ENCODE assay signal across 8 cellular contexts in genomic region chr1:52142220-52143153, GRCh38. TPM values are rescaled to one million over a fixed set of nuclear protein-coding genes. Genes with fewer than 3 reads are reported as not detected.
DNase-seq lines count a peak whose midpoint lies in the region; ATAC-seq, FAIRE-seq and TF ChIP-seq lines count a peak whose summit lies in the region.

No MANE protein-coding gene starts in this region.

- H3K79me2 ChIP-seq in HepG2 (ENCODE audit: insufficient read depth, low read length) = peaks cover 51% of the 10 kb centered on the region

- FAIRE-seq in HepG2 (lab: Jason Lieb, UNC) = no peak

- H3K4me1 ChIP-seq in HepG2 (ENCODE audit: insufficient read depth, low read length) = peaks cover 57% of the 10 kb centered on the region

- TF ChIP-seq POLR2A in NB4 (IDR thresholded peaks at IDR 0.05; ENCODE audit: extremely low read depth, insufficient read length) (no peak), HepG2 (IDR thresholded peaks at IDR 0.05; ENCODE audit: insufficient read depth in 1 of 2, low read depth in 2 of 2, low read length in 2 of 2) (no peak; a peak in 1 of 4 replicates)

- ATAC-seq in HepG2 = peak; percentile 80

- TF ChIP-seq CTCF in HFFc6 (IDR thresholded peaks at IDR 0.05) (peak; percentile 49), NB4 (IDR thresholded peaks at IDR 0.05; ENCODE audit: low read depth, low read length) (no peak), WERI-Rb-1 (IDR thresholded peaks at IDR 0.05; ENCODE audit: low read depth, low read length) (no peak), coronary artery (IDR thresholded peaks at IDR 0.05) (peak; percentile 5), HepG2 (CRISPR knock-in tag; IDR thresholded peaks at IDR 0.05) (no peak)

- H3K36me3 Mint-ChIP-seq in HFFc6 (ENCODE audit: low read depth) = no peaks in the 10 kb centered on the region

- BruUV-seq in HepG2 (replicated peaks; lab: Mats Ljungman, UMichigan) = no TSS peak

- H3K27ac Mint-ChIP-seq in HFFc6 = peak overlapping the region; percentile 91

- no peaks in the 10 kb centered on the region for H3K27me3 ChIP-seq in WERI-Rb-1 (ENCODE audit: insufficient read depth, low read depth, severe bottlenecking)
- H3K27me3 ChIP-seq in HepG2 (ENCODE audit: control insufficient read depth in 1 of 2, insufficient read depth in 2 of 2, low read length in 2 of 2) = no peaks in the 10 kb centered on the region; a peak in 1 of 5 replicates

- H4K20me1 ChIP-seq in HepG2 (ENCODE audit: insufficient read depth, low read length) = no peaks in the 10 kb centered on the region; the same call in 1 of the 2 replicates

- TF ChIP-seq EP300 in HepG2 (IDR thresholded peaks at IDR 0.05; ENCODE audit: low read depth in 2 of 2, low read length in 2 of 2) = no peak
- TF ChIP-seq EP300 in HepG2 (CRISPR knock-in tag; IDR thresholded peaks at IDR 0.05; ENCODE audit: borderline replicate concordance) = no peak

- H3K9me3 ChIP-seq in WERI-Rb-1 (ENCODE audit: severe bottlenecking) = no peaks in the 10 kb centered on the region
- H3K9me3 ChIP-seq in HepG2 (ENCODE audit: low read length) = no peaks in the 10 kb centered on the region

- POLR2A ChIA-PET in HepG2 (lab: Yijun Ruan, JAX) = interaction anchor here (1.0 kb wide), 2 partner anchors 9 to 164 kb away, joined by 3 to 8 read pairs; no protein-coding TSS in a partner anchor

- DNase-seq in NCI-H1417 (lab: John Stamatoyannopoulos, UW) (peak; percentile 53 to 90 (median 81)), NCI-H1417 treated with DMSO at 0.1 percent for 48 hours (lab: John Stamatoyannopoulos, UW) (no peak), HFFc6 (peak; percentile 32), NB4 (ENCODE audit: low read depth) (peak; percentile 74), WERI-Rb-1 (peak; percentile 47), coronary artery (ENCODE audit: low spot score) (peak; percentile 80), HepG2 (ENCODE audit: low spot score) (peak; percentile 39)
- peak; percentile 11 to 18 for DNase-seq in stimulated activated CD4-positive, alpha-beta T cell treated with anti-CD3 and anti-CD28 coated beads, Interleukin-4, amount 100 ng/mL, for 48 hours (ENCODE audit: low read depth in 2 of 2)

- H3K4me1 Mint-ChIP-seq in HFFc6 (ENCODE audit: low read depth) = peaks cover 41% of the 10 kb centered on the region

- intact Hi-C loops in HepG2 (cut with micrococcal nuclease; ENCODE audit: unreplicated experiment) = loop anchor here (2.0 kb wide), 1 partner anchor 154 kb away; no protein-coding TSS in a partner anchor

- under 1% methylated on average over 14 of the region's 79 CpGs for WGBS in HepG2 (ENCODE audit: low lambda C conversion rate)

- H3K4me3 ChIP-seq in NB4 (ENCODE audit: low read depth, low read length) = peak overlapping the region; percentile 72
- H3K4me3 ChIP-seq in WERI-Rb-1 (ENCODE audit: low read depth, low read length) = peak overlapping the region; percentile 55
- peak overlapping the region; percentile 84 for H3K4me3 ChIP-seq in coronary artery
- H3K4me3 ChIP-seq in HepG2 (replicated peaks in 1 of 3; ENCODE audit: insufficient read depth in 1 of 3, low read depth in 2 of 3, low read length in 3 of 3) = peak overlapping the region; percentile 91 to 93 (median 93)

- H3K27ac ChIP-seq in WERI-Rb-1 (peak overlapping the region; percentile 91), coronary artery (peak overlapping the region; percentile 93), HepG2 (ENCODE audit: extremely low read length, insufficient read depth, low read length) (peak overlapping the region; percentile 83)

- in situ Hi-C loops in HepG2 (cut with HindIII; ENCODE audit: extremely low pct_ligation_motif_present, low pct_unique_long_range_greater_than_20kb) = loop anchor here (5.0 kb wide), 1 partner anchor 145 kb away; no protein-coding TSS in a partner anchor

- H3K9me3 Mint-ChIP-seq in HFFc6 = no peaks in the 10 kb centered on the region

- H3K36me3 ChIP-seq in WERI-Rb-1 (peaks cover 6% of the 10 kb centered on the region; the same call in 1 of the 2 replicates), HepG2 (replicated peaks in 1 of 2; ENCODE audit: control insufficient read depth in 1 of 2, insufficient read depth in 2 of 2, low read length in 2 of 2) (no peaks in the 10 kb centered on the region)

- no peak for TF ChIP-seq RAD21 in HepG2 (CRISPR knock-in tag; IDR thresholded peaks at IDR 0.05)

- CTCF ChIA-PET in HepG2 (lab: Yijun Ruan, JAX; ENCODE audit: low intra/inter-chr PET ratio, low total read pairs) = interaction anchor here (2.1 kb wide), 1 partner anchor 154 kb away, joined by 16 read pairs; no protein-coding TSS in a partner anchor

- H3K27me3 Mint-ChIP-seq in HFFc6 (ENCODE audit: insufficient read depth) = no peaks in the 10 kb centered on the region

- H3K4me2 ChIP-seq in HepG2 (ENCODE audit: low read depth, low read length) = peak overlapping the region; percentile 76

- H2AFZ ChIP-seq in HepG2 (ENCODE audit: low read length) = no peak overlapping the region

- H3K9ac ChIP-seq in HepG2 (ENCODE audit: insufficient read depth, low read depth, low read length) = peak overlapping the region; percentile 95

- peak overlapping the region; percentile 95 for H3K4me3 Mint-ChIP-seq in HFFc6

TF ChIP-seq in HepG2, 621 proteins besides CTCF, POLR2A, EP300 and RAD21 (continues in another document):
- no peak for TF ChIP-seq PRDM15 (CRISPR knock-in tag; IDR thresholded peaks at IDR 0.05)
- peak; percentile 75 for TF ChIP-seq HOXA9 (CRISPR knock-in tag; IDR thresholded peaks at IDR 0.05; ENCODE audit: borderline replicate concordance)
- TF ChIP-seq XRCC5 (optimal IDR thresholded peaks at IDR 0.05; ENCODE audit: low read length) = no peak
- TF ChIP-seq TGIF2 (CRISPR knock-in tag; IDR thresholded peaks at IDR 0.05) = 0 out of 2 replicates have a peak, but pooled peaks have one; percentile 40
- TF ChIP-seq HHEX (CRISPR knock-in tag; IDR thresholded peaks at IDR 0.05) = no peak
- no peak for TF ChIP-seq ZNF180 (CRISPR knock-in tag; IDR thresholded peaks at IDR 0.05; ENCODE audit: borderline replicate concordance, low read depth)

RNA-seq across cellular contexts. Expression of gene ZFYVE9, which starts 0.6 kb away (rescaled TPM):
- total RNA-seq in HFFc6 (2021; fragmentation: NEBNext Ultra II Directional; extraction: Animal tissue kit (Norgen Biotek cat#: 25700)) = 10 to 100 TPM; 15.4 to 18.9 (median 17.4) TPM
- total RNA-seq in HepG2 (2016; rRNA removed; fragmentation: Illumina TruSeq; extraction: Trizol) = 19.8 and 26.5 TPM in 2 replicates
- 3.3 and 4.1 TPM in 2 replicates for total RNA-seq in HepG2 (2016; cell fraction: cytosol; rRNA removed; fragmentation: Illumina TruSeq; extraction: Trizol; ENCODE audit: low read depth)
- total RNA-seq in HepG2 (2016; cell fraction: insoluble cytoplasmic fraction; rRNA removed; fragmentation: Illumina TruSeq; extraction: Trizol) = 19.0 and 25.7 TPM in 2 replicates
- total RNA-seq in HepG2 (2016; cell fraction: membrane; rRNA removed; fragmentation: Illumina TruSeq; extraction: Trizol) = 13.4 and 14.6 TPM in 2 replicates
- total RNA-seq in HepG2 (2016; cell fraction: nucleus; rRNA removed; fragmentation: Illumina TruSeq; extraction: Trizol) = 27.9 and 35.0 TPM in 2 replicates
- 8.8 and 9.2 TPM in 2 replicates for polyA plus RNA-seq in HepG2 (2011; rRNA removed)
- 4.6 and 7.0 TPM in 2 replicates for polyA plus RNA-seq in HepG2 (2011; cell fraction: cytosol; rRNA removed)
- 5.3 and 5.9 TPM in 2 replicates for polyA plus RNA-seq in HepG2 (2011; cell fraction: nucleus; rRNA removed)
- polyA plus RNA-seq in HepG2 (2012) = 10.4 and 11.2 TPM in 2 replicates
- 0.58 and 0.62 TPM in 2 replicates for polyA plus RNA-seq in HepG2 (2016; cell fraction: cytosol; fragmentation: Illumina TruSeq; extraction: Trizol; ENCODE audit: low read depth)
- 14.8 and 15.6 TPM in 2 replicates for polyA plus RNA-seq in HepG2 (2016; cell fraction: insoluble cytoplasmic fraction; fragmentation: Illumina TruSeq; extraction: Trizol; ENCODE audit: low read depth)
- polyA plus RNA-seq in HepG2 (2016; cell fraction: membrane; fragmentation: Illumina TruSeq; extraction: Trizol; ENCODE audit: low read depth) = 3.3 and 3.5 TPM in 2 replicates
- polyA plus RNA-seq in HepG2 (2016; cell fraction: nucleus; fragmentation: Illumina TruSeq; extraction: Trizol; ENCODE audit: insufficient read depth, low read depth) = 9.2 and 10.0 TPM in 2 replicates
- 16.7 and 18.2 TPM in 2 replicates for polyA minus RNA-seq in HepG2 (2011; rRNA and poly(A)+ RNA removed; ENCODE audit: low replicate concordance)
- polyA minus RNA-seq in HepG2 (2011; cell fraction: cytosol; rRNA and poly(A)+ RNA removed) = 14.9 and 17.9 TPM in 2 replicates
- polyA minus RNA-seq in HepG2 (2011; cell fraction: nucleus; rRNA and poly(A)+ RNA removed) = 61.9 and 62.7 TPM in 2 replicates

Comparison
In these comparisons a context has a peak if more than half of its experiments do, and no peak if none do; other contexts are left out.
1. CTCF ChIP-seq: peak in HFFc6 (single experiment) and coronary artery (single experiment); none in NB4 (single experiment), WERI-Rb-1 (single experiment) and HepG2 (single experiment).
2. Peak in every context shown above with its lines, with median percentiles within 50 percentile points of each other: H3K4me3 ChIP-seq and H3K27ac ChIP-seq.